In genomic region chr9:86485359-86485758, GRCh38 we compare ENCODE assay signal across 11 cellular contexts.
A peak's percentile ranks its signal among the peaks of the same experiment; 100 is the strongest.
DNase-seq lines count a peak whose midpoint lies in the region; ATAC-seq, FAIRE-seq and TF ChIP-seq lines count a peak whose summit lies in the region.
"Had no signal": no experiment of that assay in that cellular context is flagged by ENCODE, and none has a peak within 500 bp of the region (broad histone marks: within the 10 kb centered on the region; RNA-seq: fewer than 3 reads in every experiment).

No MANE protein-coding gene starts in this region.

- H3F3A ChIP-seq in neural progenitor cell (ENCODE audit: low read depth), result no peaks in the 10 kb centered on the region

- H3K36me3 ChIP-seq in kidney (ENCODE audit: control insufficient read depth in 1 of 2, insufficient read depth in 2 of 2, low read length in 2 of 2) (no peaks in the 10 kb centered on the region), neural progenitor cell (no peaks in the 10 kb centered on the region)
- H3K36me3 ChIP-seq: stomach had no signal

- H3K9ac ChIP-seq in kidney (ENCODE audit: low read length in 2 of 2) (no peak overlapping the region), neural progenitor cell (no peak overlapping the region)

- TF ChIP-seq CTCF in kidney (IDR thresholded peaks at IDR 0.05; ENCODE audit: borderline replicate concordance, extremely low read depth, insufficient read depth) (no peak), neural progenitor cell (IDR thresholded peaks at IDR 0.05) (no peak)

- H3K4me3 ChIP-seq in kidney (ENCODE audit: low read length in 2 of 2) (no peak overlapping the region), neural progenitor cell (no peak overlapping the region)
- H3K4me3 ChIP-seq: stomach had no signal

- no peaks in the 10 kb centered on the region for H4K20me1 ChIP-seq in neural progenitor cell (ENCODE audit: low read depth)

- no peak for FAIRE-seq in kidney (lab: Jason Lieb, UNC)

- H3K27me3 Mint-ChIP-seq in immature natural killer cell (ENCODE audit: low read depth in 3 of 3) (peaks cover 0 to 6% (median 3%) of the 10 kb centered on the region in 3 donors), neural progenitor cell (ENCODE audit: insufficient read depth, low read depth) (peaks cover 4% of the 10 kb centered on the region)

- peaks cover 0 to 5% of the 10 kb centered on the region in 2 donors for H3K4me1 ChIP-seq in kidney (ENCODE audit: control insufficient read depth in 1 of 2, insufficient read depth in 1 of 2, low read depth in 1 of 2, low read length in 2 of 2)
- H3K4me1 ChIP-seq in neural progenitor cell, result no peaks in the 10 kb centered on the region

- H3K4me1 Mint-ChIP-seq in immature natural killer cell, result peaks cover 0 to 2% of the 10 kb centered on the region in 2 donors
- H3K4me1 Mint-ChIP-seq in neural progenitor cell, result peaks cover 10% of the 10 kb centered on the region

- intact Hi-C loops in kidney (cut with DNase I), result no loop called here

- no peaks in the 10 kb centered on the region for H3K27me3 ChIP-seq in neural progenitor cell
- H3K27me3 ChIP-seq: stomach had no signal

- H3K36me3 Mint-ChIP-seq in immature natural killer cell (no peaks in the 10 kb centered on the region), neural progenitor cell (peaks cover 2% of the 10 kb centered on the region)
- H3K36me3 Mint-ChIP-seq: naive B cell had no signal

- H3K79me2 ChIP-seq in neural progenitor cell (ENCODE audit: low read depth), result no peaks in the 10 kb centered on the region

- DNase-seq in stimulated activated CD4-positive, alpha-beta T cell treated with anti-CD3 and anti-CD28 coated beads, TNF-alpha, amount 100 ng/mL, for 48 hours (ENCODE audit: low read depth in 3 of 3), result peak in 2 of 3 donors; percentile 2 to 5
- DNase-seq in stimulated activated CD4-positive, alpha-beta T cell treated with anti-CD3 and anti-CD28 coated beads, Interleukin-4, amount 100 ng/mL, for 1 hour, result no peak
- DNase-seq in RKO (ENCODE audit: low spot score) (peak; percentile 25), kidney (no peak), COLO829 (ENCODE audit: low spot score) (no peak), immature natural killer cell (no peak), neural progenitor cell (ENCODE audit: low spot score) (no peak)
- DNase-seq: naive B cell, NCI-H2171 treated with DMSO at 0.1 percent for 48 hours, stomach had no signal

- H3K9me3 Mint-ChIP-seq in immature natural killer cell, result no peaks in the 10 kb centered on the region
- peaks cover 4% of the 10 kb centered on the region for H3K9me3 Mint-ChIP-seq in neural progenitor cell

- no peak overlapping the region for H3K4me2 ChIP-seq in neural progenitor cell

- H3K4me3 Mint-ChIP-seq in immature natural killer cell (no peak overlapping the region), neural progenitor cell (no peak overlapping the region)

- H3K27ac ChIP-seq in kidney (ENCODE audit: low read depth in 2 of 2, low read length in 2 of 2) (no peak overlapping the region), neural progenitor cell (no peak overlapping the region)
- H3K27ac ChIP-seq: stomach had no signal

- no peaks in the 10 kb centered on the region for H3K9me3 ChIP-seq in kidney (ENCODE audit: control insufficient read depth in 1 of 2, low read length in 2 of 2)
- no peaks in the 10 kb centered on the region for H3K9me3 ChIP-seq in neural progenitor cell (ENCODE audit: low read depth)

- peak; percentile 70 for ATAC-seq in HG02870 (IDR thresholded peaks at IDR 0.05; ENCODE audit: unreplicated experiment)

- no peak overlapping the region for H2AFZ ChIP-seq in neural progenitor cell (replicated peaks)

- H3K27ac Mint-ChIP-seq in immature natural killer cell, result no peak overlapping the region
- H3K27ac Mint-ChIP-seq in neural progenitor cell, result no peak overlapping the region

Comparison
In these comparisons a context has a peak if more than half of its experiments do, and no peak if none do; other contexts are left out.
1. DNase-seq: peak in stimulated activated CD4-positive, alpha-beta T cell treated with anti-CD3 and anti-CD28 coated beads, TNF-alpha, amount 100 ng/mL, for 48 hours (2 of 3) and RKO (single experiment); none in stimulated activated CD4-positive, alpha-beta T cell treated with anti-CD3 and anti-CD28 coated beads, Interleukin-4, amount 100 ng/mL, for 1 hour (single experiment), kidney (single experiment), COLO829 (single experiment), immature natural killer cell (0 of 3) and neural progenitor cell (single experiment).